In the genomic region with DNA sequence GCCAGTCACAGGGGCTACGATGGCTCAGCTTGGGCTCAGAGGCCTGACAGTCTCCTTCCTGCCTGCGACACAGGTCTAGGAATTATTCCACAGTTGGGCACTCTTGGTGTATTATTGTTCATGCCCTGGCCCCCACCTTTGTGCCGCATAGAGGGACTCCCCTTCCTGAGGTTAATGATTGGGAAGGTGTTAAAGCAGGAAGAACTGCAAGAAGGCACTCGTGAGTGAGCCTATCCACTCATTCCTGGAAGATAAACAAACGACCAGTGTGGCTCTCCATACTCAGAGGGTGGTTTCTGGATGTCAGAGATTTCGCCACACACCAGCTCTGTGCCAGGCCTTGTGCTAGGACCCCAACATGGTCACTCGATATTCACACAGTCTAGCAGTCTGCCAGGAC, we compare ENCODE assay signal across 27 cellular contexts. TPM values are rescaled to one million over a fixed set of nuclear protein-coding genes. Genes with fewer than 3 reads are reported as not detected.
A peak's percentile ranks its signal among the peaks of the same experiment; 100 is the strongest.
DNase-seq lines count a peak whose midpoint lies in the region; ATAC-seq, FAIRE-seq and TF ChIP-seq lines count a peak whose summit lies in the region.
"Had no signal": no experiment of that assay in that cellular context is flagged by ENCODE, and none has a peak within 500 bp of the region (broad histone marks: within the 10 kb centered on the region; RNA-seq: fewer than 3 reads in every experiment).

No MANE protein-coding gene starts in this region.

- peaks cover 43% of the 10 kb centered on the region for H3K4me1 Mint-ChIP-seq in activated naive CD8-positive, alpha-beta T cell treated with anti-CD3 and anti-CD28 coated beads, Interleukin-2, amount 10 ng/mL, durations not matched to agents 7 days and 5 days
- peaks cover 43% of the 10 kb centered on the region for H3K4me1 Mint-ChIP-seq in activated naive CD8-positive, alpha-beta T cell treated with anti-CD3 and anti-CD28 coated beads for 36 hours
- H3K4me1 Mint-ChIP-seq: activated B cell treated with CpG ODN at 0.5 μM for 24 hours; stimulated activated memory B cell treated with anti-CD40 and anti-IgM and Interleukin-4, amounts not matched to agents 10 μg/mL and 1 μg/mL and 100 μg/mL, for 72 hours had no signal

- H3K36me3 ChIP-seq in adipocyte (ENCODE audit: control insufficient read depth, insufficient read depth, low read length, severe bottlenecking) (no peaks in the 10 kb centered on the region), liver (ENCODE audit: control insufficient read depth in 4 of 4, insufficient read depth in 3 of 4, low read depth in 1 of 4, low read length in 3 of 4) (no peaks in the 10 kb centered on the region), testis (ENCODE audit: low read depth, missing control alignments) (no peaks in the 10 kb centered on the region)
- H3K36me3 ChIP-seq: HAP-1, left ventricle myocardium inferior, neutrophil, tibial artery had no signal

- no peak for TF ChIP-seq RAD21 in liver (IDR thresholded peaks at IDR 0.05)

- peak; percentile 27 for FAIRE-seq in urothelium cell line (lab: Jason Lieb, UNC)
- FAIRE-seq: D721Med, K562 had no signal

- H3K27ac Mint-ChIP-seq in activated naive CD8-positive, alpha-beta T cell treated with anti-CD3 and anti-CD28 coated beads, Interleukin-2, amount 10 ng/mL, durations not matched to agents 7 days and 5 days, result peak overlapping the region; percentile 88
- H3K27ac Mint-ChIP-seq in activated naive CD8-positive, alpha-beta T cell treated with anti-CD3 and anti-CD28 coated beads for 36 hours, result no peak overlapping the region
- H3K27ac Mint-ChIP-seq: activated B cell treated with CpG ODN at 0.5 μM for 24 hours; activated CD4-positive, alpha-beta memory T cell treated with anti-CD3 and anti-CD28 coated beads for 36 hours; stimulated activated memory B cell treated with anti-CD40 and anti-IgM and Interleukin-4, amounts not matched to agents 10 μg/mL and 1 μg/mL and 100 μg/mL, for 72 hours had no signal

- no peak overlapping the region for H3K4me3 Mint-ChIP-seq in activated naive CD8-positive, alpha-beta T cell treated with anti-CD3 and anti-CD28 coated beads, Interleukin-2, amount 10 ng/mL, durations not matched to agents 7 days and 5 days
- H3K4me3 Mint-ChIP-seq in activated naive CD8-positive, alpha-beta T cell treated with anti-CD3 and anti-CD28 coated beads for 36 hours, result no peak overlapping the region
- H3K4me3 Mint-ChIP-seq: activated B cell treated with CpG ODN at 0.5 μM for 24 hours; activated CD4-positive, alpha-beta memory T cell treated with anti-CD3 and anti-CD28 coated beads for 36 hours; stimulated activated memory B cell treated with anti-CD40 and anti-IgM and Interleukin-4, amounts not matched to agents 10 μg/mL and 1 μg/mL and 100 μg/mL, for 72 hours had no signal

- H3K4me3 ChIP-seq in adipocyte (ENCODE audit: low read length) (no peak overlapping the region), liver (ENCODE audit: low read depth in 1 of 3, low read length in 3 of 3) (no peak overlapping the region), testis (no peak overlapping the region)
- H3K4me3 ChIP-seq: BLaER1 treated with 17β-estradiol and CSF1 and Interleukin-3, amounts not matched to agents 10 nM and 100 nM; HAP-1; K562; left ventricle myocardium inferior; smooth muscle cell; tibial artery had no signal

- H3K27ac ChIP-seq in liver (ENCODE audit: low read depth in 1 of 2, low read length in 2 of 2) (peak overlapping the region; percentile 80 to 93), testis (no peak overlapping the region)
- H3K27ac ChIP-seq: left ventricle myocardium inferior, neutrophil, tibial artery had no signal

- H3K9me3 ChIP-seq in adipocyte (ENCODE audit: control insufficient read depth, low read length) (no peaks in the 10 kb centered on the region), liver (ENCODE audit: control insufficient read depth in 4 of 4, low read length in 3 of 4) (no peaks in the 10 kb centered on the region), testis (no peaks in the 10 kb centered on the region)
- H3K9me3 ChIP-seq: BLaER1 treated with 17β-estradiol and CSF1 and Interleukin-3, amounts not matched to agents 10 nM and 100 nM; HAP-1; left ventricle myocardium inferior; neutrophil; tibial artery had no signal

- H3K9me3 Mint-ChIP-seq in activated naive CD8-positive, alpha-beta T cell treated with anti-CD3 and anti-CD28 coated beads, Interleukin-2, amount 10 ng/mL, durations not matched to agents 7 days and 5 days, result no peaks in the 10 kb centered on the region
- peaks cover 1% of the 10 kb centered on the region for H3K9me3 Mint-ChIP-seq in activated naive CD8-positive, alpha-beta T cell treated with anti-CD3 and anti-CD28 coated beads for 36 hours
- H3K9me3 Mint-ChIP-seq: activated B cell treated with CpG ODN at 0.5 μM for 24 hours; activated CD4-positive, alpha-beta memory T cell treated with anti-CD3 and anti-CD28 coated beads for 36 hours; stimulated activated memory B cell treated with anti-CD40 and anti-IgM and Interleukin-4, amounts not matched to agents 10 μg/mL and 1 μg/mL and 100 μg/mL, for 72 hours had no signal

- peaks cover 24% of the 10 kb centered on the region for H3K36me3 Mint-ChIP-seq in activated naive CD8-positive, alpha-beta T cell treated with anti-CD3 and anti-CD28 coated beads, Interleukin-2, amount 10 ng/mL, durations not matched to agents 7 days and 5 days
- peaks cover 3% of the 10 kb centered on the region for H3K36me3 Mint-ChIP-seq in activated naive CD8-positive, alpha-beta T cell treated with anti-CD3 and anti-CD28 coated beads for 36 hours
- H3K36me3 Mint-ChIP-seq: activated CD4-positive, alpha-beta memory T cell treated with anti-CD3 and anti-CD28 coated beads for 36 hours; stimulated activated memory B cell treated with anti-CD40 and anti-IgM and Interleukin-4, amounts not matched to agents 10 μg/mL and 1 μg/mL and 100 μg/mL, for 72 hours had no signal

- POLR2A ChIA-PET in activated naive CD8-positive, alpha-beta T cell treated with anti-CD3 and anti-CD28 coated beads, Interleukin-2, amount 10 ng/mL, durations not matched to agents 7 days and 5 days (lab: Charles Lee), result interaction anchor here (1.3 to 1.7 kb wide), 2 partner anchors 14 to 41 kb away, joined by 4 read pairs; no protein-coding TSS in a partner anchor

- H3K27me3 ChIP-seq in adipocyte (replicated peaks; ENCODE audit: control insufficient read depth, insufficient read depth, low read length) (no peaks in the 10 kb centered on the region), liver (ENCODE audit: control insufficient read depth in 4 of 4, insufficient read depth in 4 of 4, low read length in 3 of 4) (no peaks in the 10 kb centered on the region), testis (no peaks in the 10 kb centered on the region)
- H3K27me3 ChIP-seq: BLaER1 treated with 17β-estradiol and CSF1 and Interleukin-3, amounts not matched to agents 10 nM and 100 nM; neutrophil; tibial artery had no signal

- H3K4me1 ChIP-seq in adipocyte (ENCODE audit: control insufficient read depth, insufficient read depth, low read length), result peaks cover 54% of the 10 kb centered on the region
- peaks cover 22 to 70% (median 49%) of the 10 kb centered on the region in 4 donors for H3K4me1 ChIP-seq in liver (ENCODE audit: control insufficient read depth in 4 of 4, insufficient read depth in 4 of 4, low read length in 3 of 4)
- no peaks in the 10 kb centered on the region for H3K4me1 ChIP-seq in testis
- H3K4me1 ChIP-seq: HAP-1 had no signal

- no peak for DNase-seq in activated naive CD8-positive, alpha-beta T cell treated with anti-CD3 and anti-CD28 coated beads, Interleukin-2, amount 10 ng/mL, durations not matched to agents 7 days and 5 days
- no peak for DNase-seq in activated naive CD8-positive, alpha-beta T cell treated with anti-CD3 and anti-CD28 coated beads for 36 hours
- DNase-seq in adipocyte (ENCODE audit: low read depth) (no peak), urothelium cell line (ENCODE audit: low spot score) (no peak), Ammon's horn (ENCODE audit: low spot score) (no peak), testis (no peak)
- DNase-seq: activated B cell treated with CpG ODN at 0.5 μM for 24 hours; activated CD4-positive, alpha-beta memory T cell treated with anti-CD3 and anti-CD28 coated beads for 36 hours; activated naive CD4-positive, alpha-beta T cell treated with Interleukin-2 at 50 U/mL for 16 hours; activated T-cell treated with anti-CD3 and anti-CD28 coated beads, Interleukin-2, amount 50 U/mL, for 1 hour; cortex of kidney; glutamatergic neuron; left ventricle myocardium inferior; NCI-H146; NCI-H2171; NCI-H526 treated with DMSO at 0.1 percent for 48 hours; T-helper 9 cell; tibial artery had no signal

- H3K27me3 Mint-ChIP-seq in activated naive CD8-positive, alpha-beta T cell treated with anti-CD3 and anti-CD28 coated beads, Interleukin-2, amount 10 ng/mL, durations not matched to agents 7 days and 5 days, result no peaks in the 10 kb centered on the region
- no peaks in the 10 kb centered on the region for H3K27me3 Mint-ChIP-seq in activated naive CD8-positive, alpha-beta T cell treated with anti-CD3 and anti-CD28 coated beads for 36 hours
- H3K27me3 Mint-ChIP-seq: activated B cell treated with CpG ODN at 0.5 μM for 24 hours; activated CD4-positive, alpha-beta memory T cell treated with anti-CD3 and anti-CD28 coated beads for 36 hours had no signal

- no peak for ATAC-seq in activated naive CD8-positive, alpha-beta T cell treated with anti-CD3 and anti-CD28 coated beads, Interleukin-2, amount 10 ng/mL, durations not matched to agents 7 days and 5 days (ENCODE audit: low read depth)
- ATAC-seq in GM19463 (IDR thresholded peaks at IDR 0.05; ENCODE audit: unreplicated experiment), result no peak
- ATAC-seq: K562; stimulated activated memory B cell treated with anti-CD40 and anti-IgM and Interleukin-4, amounts not matched to agents 10 μg/mL and 1 μg/mL and 100 μg/mL, for 72 hours had no signal

- peak overlapping the region; percentile 63 for H3K9ac ChIP-seq in adipocyte (ENCODE audit: low read length)
- peak overlapping the region in 1 of 2 donors; percentile 37 for H3K9ac ChIP-seq in liver (ENCODE audit: low read depth in 1 of 2, low read length in 2 of 2)
- H3K9ac ChIP-seq: BLaER1 treated with 17β-estradiol and CSF1 and Interleukin-3, amounts not matched to agents 10 nM and 100 nM had no signal

- TF ChIP-seq CTCF in liver (IDR thresholded peaks at IDR 0.05; ENCODE audit: low read depth, low read length, missing input control) (no peak), testis (IDR thresholded peaks at IDR 0.05) (no peak)

- TF ChIP-seq POLR2A in testis (IDR thresholded peaks at IDR 0.05), result no peak

- 48% methylated on average over 7 of the region's 7 CpGs for WGBS in liver
- 87 to 90% methylated on average over 5 to 7 of the region's 7 CpGs for WGBS in testis, 2 donors

- intact Hi-C loops in testis (cut with DNase I; ENCODE audit: low total_unique reads), result no loop called here

RNA-seq across cellular contexts. Expression of a gene that starts 12.3 kb away (rescaled TPM):
- 1 to 10 TPM; 7.4 to 9.0 TPM for total RNA-seq in activated naive CD8-positive, alpha-beta T cell treated with anti-CD3 and anti-CD28 coated beads, Interleukin-2, amount 10 ng/mL, durations not matched to agents 7 days and 5 days
- 1 to 10 TPM; 1.5 to 1.8 TPM for total RNA-seq in activated naive CD8-positive, alpha-beta T cell treated with anti-CD3 and anti-CD28 coated beads for 36 hours
- total RNA-seq in liver, result 100 to 1,000 TPM; 136 to 268 TPM
- 100 to 1,000 TPM in 1 of 2 donors, 10 to 100 TPM in 1; 60.1 to 126 TPM for polyA plus RNA-seq in liver
- total RNA-seq in testis, result under 1 TPM in 1 of 2 donors, not detected in 1; 0.12 TPM
- polyA plus RNA-seq in testis (ENCODE audit: insufficient read depth, low read depth, low replicate concordance), result 0.37 TPM
- total RNA-seq: activated B cell treated with CpG ODN at 0.5 μM for 24 hours; activated CD4-positive, alpha-beta memory T cell treated with anti-CD3 and anti-CD28 coated beads for 36 hours; smooth muscle cell had no signal
- polyA plus RNA-seq: smooth muscle cell had no signal

Comparison
In these comparisons a context has a peak if more than half of its experiments do, and no peak if none do; other contexts are left out.
1. H3K27ac ChIP-seq: peak in liver (2 of 2); none in testis (0 of 2).
2. RNA of a gene that starts 12.3 kb away (total RNA-seq): 136 to 268 TPM in liver; 7.4 to 9.0 TPM in activated naive CD8-positive, alpha-beta T cell treated with anti-CD3 and anti-CD28 coated beads, Interleukin-2, amount 10 ng/mL, durations not matched to agents 7 days and 5 days, 1.5 to 1.8 TPM in activated naive CD8-positive, alpha-beta T cell treated with anti-CD3 and anti-CD28 coated beads for 36 hours and 0.12 TPM in testis; every median in the first group is over 10 times any median in the second.